Comparison of ENCODE assay signal across 17 cellular contexts in genomic region chr17:74172700-74173099, GRCh38.
DNase-seq lines count a peak whose midpoint lies in the region; ATAC-seq and TF ChIP-seq lines count a peak whose summit lies in the region.
"Had no signal": no experiment of that assay in that cellular context is flagged by ENCODE, and none has a peak within 500 bp of the region (broad histone marks: within the 10 kb centered on the region; RNA-seq: fewer than 3 reads in every experiment).

No MANE protein-coding gene starts in this region.

- no peak overlapping the region for H3K4me3 ChIP-seq in Loucy (ENCODE audit: low read length, poor library complexity, severe bottlenecking)
- H3K4me3 ChIP-seq: BLaER1, K562 had no signal

- no peak overlapping the region for H3K9ac ChIP-seq in Loucy (ENCODE audit: low read depth, low read length, poor library complexity, severe bottlenecking)
- H3K9ac ChIP-seq: BLaER1 had no signal

- no peaks in the 10 kb centered on the region for H3F3A ChIP-seq in Loucy (ENCODE audit: low read depth)

- no peak overlapping the region for H3K4me2 ChIP-seq in Loucy (ENCODE audit: low read depth, low read length, poor library complexity, severe bottlenecking)
- H3K4me2 ChIP-seq: BLaER1 had no signal

- H4K20me1 ChIP-seq in Loucy (ENCODE audit: insufficient read depth, low read length, poor library complexity, severe bottlenecking): no peaks in the 10 kb centered on the region
- H4K20me1 ChIP-seq: BLaER1 had no signal

- H3K27me3 ChIP-seq in Loucy (ENCODE audit: insufficient read depth, low read length, poor library complexity, severe bottlenecking): no peaks in the 10 kb centered on the region
- H3K27me3 ChIP-seq: BLaER1 had no signal

- no peaks in the 10 kb centered on the region for H3K4me1 ChIP-seq in Loucy (ENCODE audit: insufficient read depth, low read length, poor library complexity, severe bottlenecking)

- no peaks in the 10 kb centered on the region for H3K9me2 ChIP-seq in Loucy (replicated peaks; ENCODE audit: low read depth, low read length)

- no peaks in the 10 kb centered on the region for H3K79me2 ChIP-seq in Loucy (ENCODE audit: insufficient read depth, low read length)

- no peak for ATAC-seq in GM18498 (IDR thresholded peaks at IDR 0.05; ENCODE audit: unreplicated experiment)
- ATAC-seq: HCT116, K562 had no signal

- H2AFZ ChIP-seq in Loucy (ENCODE audit: low read length): peak overlapping the region; percentile 60; the same call in 1 of the 2 replicates

- H3K9me3 ChIP-seq in Loucy (ENCODE audit: insufficient read depth, low read depth, low read length): no peaks in the 10 kb centered on the region
- H3K9me3 ChIP-seq: BLaER1 had no signal

- no peak for TF ChIP-seq CTCF in Loucy (conservative IDR thresholded peaks at IDR 0.05; ENCODE audit: low read length)

- DNase-seq in NCI-H2029 treated with DMSO at 0.1 percent for 48 hours (lab: John Stamatoyannopoulos, UW): peak; percentile 15
- no peak for DNase-seq in NCI-H2029 (lab: John Stamatoyannopoulos, UW)
- peak; percentile 49 for DNase-seq in DMS153 (lab: John Stamatoyannopoulos, UW)
- DNase-seq in activated effector memory CD4-positive, alpha-beta T cell treated with anti-CD3 and anti-CD28 coated beads, Interleukin-2, amount 50 U/mL, for 16 hours: no peak
- DNase-seq in UCSD-AML1 (lab: John Stamatoyannopoulos, UW; ENCODE audit: unreplicated experiment): no peak
- DNase-seq: CD4-positive, alpha-beta memory T cell; DMS79 treated with DMSO at 0.1 percent for 48 hours; GF-D8; GOT3; H7; HFFc6; IMR-90 had no signal

- no peaks in the 10 kb centered on the region for H3K36me3 ChIP-seq in Loucy (ENCODE audit: insufficient read depth, low read length)
- H3K36me3 ChIP-seq: BLaER1 had no signal

Comparison
In these comparisons a context has a peak if more than half of its experiments do, and no peak if none do; other contexts are left out.
1. DNase-seq: peak in NCI-H2029 treated with DMSO at 0.1 percent for 48 hours (single experiment) and DMS153 (single experiment); none in NCI-H2029 (single experiment), activated effector memory CD4-positive, alpha-beta T cell treated with anti-CD3 and anti-CD28 coated beads, Interleukin-2, amount 50 U/mL, for 16 hours (single experiment) and UCSD-AML1 (single experiment).